Comparison of ENCODE assay signal across 17 cellular contexts in genomic region chr2:119650971-119651370, GRCh38.
"Had no signal": no experiment of that assay in that cellular context is flagged by ENCODE, and none has a peak within 500 bp of the region (broad histone marks: within the 10 kb centered on the region; RNA-seq: fewer than 3 reads in every experiment).

No MANE protein-coding gene starts in this region.

- H3K27ac ChIP-seq: coronary artery, gastrocnemius medialis, neural progenitor cell, pancreas, testis, tibial nerve had no signal

- H3K27ac Mint-ChIP-seq: immature natural killer cell; natural killer cell treated with Interleukin-12 subunit alpha and Interleukin-12 subunit beta and Interleukin-15 and Interleukin-18, amount 100 ng/mL, for 72 hours; neural progenitor cell; progenitor cell of endocrine pancreas; stimulated activated memory B cell treated with anti-CD40 and anti-IgM and Interleukin-4, amounts not matched to agents 10 μg/mL and 1 μg/mL and 100 μg/mL, for 72 hours; stimulated activated naive CD8-positive, alpha-beta T cell treated with anti-CD3 and anti-CD28 coated beads, Interleukin-15, Interleukin-2, amounts not matched to agents 100 ng/mL and 50 ng/mL, for 24 hours had no signal

- H3K36me3 ChIP-seq: gastrocnemius medialis, neural progenitor cell, pancreas, tibial nerve had no signal

- H3K9me3 Mint-ChIP-seq: natural killer cell treated with Interleukin-12 subunit alpha and Interleukin-12 subunit beta and Interleukin-15 and Interleukin-18, amount 100 ng/mL, for 72 hours; neural progenitor cell; stimulated activated memory B cell treated with anti-CD40 and anti-IgM and Interleukin-4, amounts not matched to agents 10 μg/mL and 1 μg/mL and 100 μg/mL, for 72 hours; stimulated activated naive CD8-positive, alpha-beta T cell treated with anti-CD3 and anti-CD28 coated beads, Interleukin-15, Interleukin-2, amounts not matched to agents 100 ng/mL and 50 ng/mL, for 24 hours had no signal

- H3K36me3 Mint-ChIP-seq: immature natural killer cell; natural killer cell treated with Interleukin-12 subunit alpha and Interleukin-12 subunit beta and Interleukin-15 and Interleukin-18, amount 100 ng/mL, for 72 hours; neural progenitor cell; stimulated activated memory B cell treated with anti-CD40 and anti-IgM and Interleukin-4, amounts not matched to agents 10 μg/mL and 1 μg/mL and 100 μg/mL, for 72 hours had no signal

- H3K27me3 Mint-ChIP-seq: progenitor cell of endocrine pancreas had no signal

- H3K4me3 ChIP-seq: coronary artery, gastrocnemius medialis, neural progenitor cell, pancreas, testis, tibial nerve had no signal

- ATAC-seq: gastrocnemius medialis; natural killer cell treated with Interleukin-12 subunit alpha and Interleukin-12 subunit beta and Interleukin-15 and Interleukin-18, amount 100 ng/mL, for 72 hours; pancreas; right cardiac atrium; stimulated activated memory B cell treated with anti-CD40 and anti-IgM and Interleukin-4, amounts not matched to agents 10 μg/mL and 1 μg/mL and 100 μg/mL, for 72 hours had no signal

- H3K4me1 Mint-ChIP-seq: immature natural killer cell had no signal

- H3K4me1 ChIP-seq: gastrocnemius medialis, neural progenitor cell, testis, tibial nerve had no signal

- DNase-seq: effector CD8-positive, alpha-beta T cell; gastrocnemius medialis; immature natural killer cell; kidney glomerular epithelial cell; mammary epithelial cell; nucleus accumbens; pancreas; right cardiac atrium; stimulated activated CD4-positive, alpha-beta T cell treated with anti-CD3 and anti-CD28 coated beads, Interleukin-4, amount 100 ng/mL, for 24 hours; testis had no signal

- H3K4me3 Mint-ChIP-seq: immature natural killer cell; natural killer cell treated with Interleukin-12 subunit alpha and Interleukin-12 subunit beta and Interleukin-15 and Interleukin-18, amount 100 ng/mL, for 72 hours; neural progenitor cell; stimulated activated memory B cell treated with anti-CD40 and anti-IgM and Interleukin-4, amounts not matched to agents 10 μg/mL and 1 μg/mL and 100 μg/mL, for 72 hours; stimulated activated naive CD8-positive, alpha-beta T cell treated with anti-CD3 and anti-CD28 coated beads, Interleukin-15, Interleukin-2, amounts not matched to agents 100 ng/mL and 50 ng/mL, for 24 hours had no signal

- H3K9me3 ChIP-seq: gastrocnemius medialis, pancreas, testis had no signal

- H3K27me3 ChIP-seq: gastrocnemius medialis, neural progenitor cell, pancreas, testis, tibial nerve had no signal
